ENCODE assay signal across 8 cellular contexts in the genomic region with DNA sequence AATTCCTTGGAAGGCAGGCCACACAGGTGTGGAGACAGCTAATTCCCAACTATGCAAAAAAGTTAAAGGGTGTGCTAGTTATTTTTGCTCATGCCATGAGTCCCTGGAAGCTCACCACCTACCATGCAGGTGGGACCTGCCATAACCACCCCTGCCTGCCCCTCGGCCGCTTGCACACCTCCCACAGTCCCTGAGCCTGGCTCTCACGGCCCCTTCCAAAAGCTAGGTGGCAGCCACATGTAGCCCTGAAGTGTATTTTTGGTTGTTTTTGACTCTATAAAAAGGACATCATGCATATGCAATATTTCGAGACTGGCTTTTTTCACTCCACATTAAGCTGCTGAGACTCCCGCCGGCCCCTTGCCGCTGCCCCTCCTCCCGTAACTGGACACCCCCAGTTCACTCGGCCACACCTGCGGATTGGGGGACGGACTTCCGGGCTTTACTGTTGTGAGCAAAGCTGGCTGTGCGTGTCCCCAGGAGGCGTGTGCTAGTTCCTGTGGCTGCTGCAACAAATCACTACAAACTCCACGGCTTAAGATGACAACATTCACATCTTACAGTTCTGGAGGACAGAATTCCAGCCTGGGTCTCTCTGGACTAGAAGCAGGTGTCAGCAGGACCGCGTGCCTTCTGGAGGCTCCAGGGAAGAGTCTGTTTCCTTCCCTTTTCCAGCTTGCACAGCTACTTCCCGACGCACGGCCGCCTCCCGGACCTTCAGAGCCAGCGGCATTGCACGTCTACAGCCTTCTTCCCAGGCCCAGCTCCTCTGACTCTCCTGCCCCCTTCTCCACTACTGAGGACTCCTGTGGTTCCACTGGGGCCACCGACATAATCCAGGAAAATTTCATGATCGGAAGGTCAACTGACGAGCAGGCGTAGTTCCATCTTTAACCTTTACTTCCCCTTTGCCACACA. TPM values are rescaled to one million over a fixed set of nuclear protein-coding genes. Genes with fewer than 3 reads are reported as not detected.
A peak's percentile ranks its signal among the peaks of the same experiment; 100 is the strongest.
DNase-seq lines count a peak whose midpoint lies in the region; ATAC-seq and TF ChIP-seq lines count a peak whose summit lies in the region.

No MANE protein-coding gene starts in this region.

- peaks cover 43% of the 10 kb centered on the region for H3K4me1 ChIP-seq in CD4-positive, alpha-beta memory T cell (ENCODE audit: insufficient read depth, low read length)
- H3K4me1 ChIP-seq in mucosa of rectum (ENCODE audit: control insufficient read depth in 2 of 2, insufficient read depth in 2 of 2, low read length in 2 of 2) = peaks cover 20 to 39% of the 10 kb centered on the region in 2 donors

- H3K4me3 Mint-ChIP-seq in CD4-positive, alpha-beta memory T cell = peak overlapping the region in 7 of 8 donors; percentile 4 to 66 (median 55)
- peak overlapping the region in 3 of 5 experiments; percentile 48 to 59 (median 51) for H3K4me3 Mint-ChIP-seq in brain

- H3K36me3 ChIP-seq in CD4-positive, alpha-beta memory T cell (ENCODE audit: insufficient read depth, low read length) = no peaks in the 10 kb centered on the region
- no peaks in the 10 kb centered on the region for H3K36me3 ChIP-seq in mucosa of rectum (ENCODE audit: control insufficient read depth in 2 of 2, insufficient read depth in 2 of 2, low read length in 2 of 2)

- CTCF ChIA-PET in CD4-positive, alpha-beta memory T cell (lab: Charles Lee; ENCODE audit: partially characterized antibody) = interaction anchor here (0.9 to 2.8 kb wide), 4 partner anchors 9 to 174 kb away, joined by 3 to 13 read pairs (median 6); a partner anchor contains a TSS

- POLR2A ChIA-PET in CD4-positive, alpha-beta memory T cell (lab: Charles Lee; ENCODE audit: partially characterized antibody) = interaction anchor here (0.6 to 3.7 kb wide), 4 partner anchors 8 to 22 kb away, joined by 3 to 25 read pairs (median 4); no protein-coding TSS in a partner anchor

- intact Hi-C loops in CD4-positive, alpha-beta memory T cell (cut with micrococcal nuclease) = no loop called here
- intact Hi-C loops in sciatic nerve (cut with DNase I) = no loop called here

- no peaks in the 10 kb centered on the region for H3K9me3 Mint-ChIP-seq in CD4-positive, alpha-beta memory T cell
- peaks cover 0 to 3% (median 0%) of the 10 kb centered on the region in 5 experiments for H3K9me3 Mint-ChIP-seq in brain

- H3K27ac ChIP-seq in CD4-positive, alpha-beta memory T cell (ENCODE audit: low read depth, low read length) = no peak overlapping the region
- no peak overlapping the region for H3K27ac ChIP-seq in mucosa of rectum (ENCODE audit: low read depth in 2 of 2, low read length in 2 of 2)

- ATAC-seq in HG02763 (IDR thresholded peaks at IDR 0.05; ENCODE audit: unreplicated experiment) (peak; percentile 59), HG03520 (IDR thresholded peaks at IDR 0.05; ENCODE audit: unreplicated experiment) (no peak), sciatic nerve (no peak)

- peaks cover 31 to 67% (median 47%) of the 10 kb centered on the region in 4 donors for H3K4me1 Mint-ChIP-seq in CD4-positive, alpha-beta memory T cell
- H3K4me1 Mint-ChIP-seq in brain = peaks cover 63% of the 10 kb centered on the region

- no peaks in the 10 kb centered on the region for H3K27me3 Mint-ChIP-seq in CD4-positive, alpha-beta memory T cell
- H3K27me3 Mint-ChIP-seq in brain = peaks cover 27% of the 10 kb centered on the region

- H3K27me3 ChIP-seq in CD4-positive, alpha-beta memory T cell (ENCODE audit: insufficient read depth, low read length) = no peaks in the 10 kb centered on the region
- H3K27me3 ChIP-seq in mucosa of rectum (ENCODE audit: control insufficient read depth in 2 of 2, insufficient read depth in 2 of 2, low read length in 2 of 2) = no peaks in the 10 kb centered on the region

- DNase-seq in CD4-positive, alpha-beta memory T cell = peak in 1 of 5 donors; percentile 17
- DNase-seq in NK-92 treated with Interleukin-12 subunit alpha and Interleukin-12 subunit beta, amount 100 ng/mL, for 24 hours (lab: John Stamatoyannopoulos, UW) = no peak
- DNase-seq in amniotic stem cell (lab: John Stamatoyannopoulos, UW) (no peak), sciatic nerve (ENCODE audit: low spot score) (no peak)

- no peaks in the 10 kb centered on the region for H3K9me3 ChIP-seq in CD4-positive, alpha-beta memory T cell (ENCODE audit: control insufficient read depth in 1 of 2, low read length in 2 of 2)
- no peaks in the 10 kb centered on the region for H3K9me3 ChIP-seq in mucosa of rectum (ENCODE audit: control insufficient read depth in 2 of 2, low read length in 2 of 2)

- H3K36me3 Mint-ChIP-seq in CD4-positive, alpha-beta memory T cell = peaks cover 3 to 4% of the 10 kb centered on the region in 2 donors
- no peaks in the 10 kb centered on the region for H3K36me3 Mint-ChIP-seq in brain

- no peak overlapping the region for H3K4me3 ChIP-seq in CD4-positive, alpha-beta memory T cell (ENCODE audit: low read length in 2 of 2)
- peak overlapping the region; percentile 19 to 53 for H3K4me3 ChIP-seq in mucosa of rectum (ENCODE audit: low read length in 2 of 2)

- no peak overlapping the region for H3K9ac ChIP-seq in mucosa of rectum (ENCODE audit: low read depth in 1 of 2, low read length in 2 of 2)

- no peak for TF ChIP-seq CTCF in brain (conservative IDR thresholded peaks at IDR 0.05)

- peak overlapping the region in 4 of 7 donors; percentile 11 to 77 (median 54) for H3K27ac Mint-ChIP-seq in CD4-positive, alpha-beta memory T cell
- peak overlapping the region in 3 of 5 experiments; percentile 9 to 64 (median 47) for H3K27ac Mint-ChIP-seq in brain

RNA-seq across cellular contexts. Expression of a gene that starts 24.8 kb away (rescaled TPM):
- 10 to 100 TPM; 31.4 to 31.8 TPM for total RNA-seq in CD4-positive, alpha-beta memory T cell
- polyA plus RNA-seq in CD4-positive, alpha-beta memory T cell = 10 to 100 TPM; 13.1 to 16.2 TPM
- polyA plus RNA-seq in brain (ENCODE audit: insufficient read depth, low read depth, low replicate concordance) = 5.5 TPM
- 23.2 TPM for total RNA-seq in sciatic nerve

RNA-seq across cellular contexts. Expression of a gene that starts 25.1 kb away (rescaled TPM):
- total RNA-seq in CD4-positive, alpha-beta memory T cell = under 1 TPM; 0.12 to 0.19 TPM
- polyA plus RNA-seq in CD4-positive, alpha-beta memory T cell = not detected
- polyA plus RNA-seq in brain (ENCODE audit: insufficient read depth, low read depth, low replicate concordance) = 0.71 TPM
- not detected for total RNA-seq in sciatic nerve

Comparison
In these comparisons a context has a peak if more than half of its experiments do, and no peak if none do; other contexts are left out.
1. H3K4me3 ChIP-seq: peak in mucosa of rectum (2 of 2); none in CD4-positive, alpha-beta memory T cell (0 of 2).